In genomic region chr2:97645700-97646629, GRCh38 we compare ENCODE assay signal across 1 cellular context.
TF ChIP-seq lines count a peak whose summit lies in the region.

TSS of gene COX5B (plus strand) at chr2:97646062. CDS start at chr2:97646087, 25 bp downstream.

TF ChIP-seq in HEK293, 187 proteins besides CTCF, POLR2A, EP300 and RAD21 (continued from another document):
- no peak for TF ChIP-seq OVOL3 (tag by site-specific recombination; IDR thresholded peaks at IDR 0.05)
- TF ChIP-seq ZNF768 (tag by site-specific recombination; IDR thresholded peaks at IDR 0.05): no peak
- TF ChIP-seq KLF9 (tag by site-specific recombination; IDR thresholded peaks at IDR 0.05; ENCODE audit: low read depth): peak; percentile 76
- peak; percentile 94 for TF ChIP-seq SP2 (tag by site-specific recombination; IDR thresholded peaks at IDR 0.05)
- no peak for TF ChIP-seq ZNF148 (tag by site-specific recombination; IDR thresholded peaks at IDR 0.05; ENCODE audit: borderline replicate concordance)
- 0 out of 2 replicates have a peak, but pooled peaks have one; percentile 26 for TF ChIP-seq ZNF76 (tag by site-specific recombination; IDR thresholded peaks at IDR 0.05; ENCODE audit: borderline replicate concordance, low read depth)
- no peak for TF ChIP-seq ZNF747 (tag by site-specific recombination; IDR thresholded peaks at IDR 0.05)
- no peak for TF ChIP-seq ELK4 (IDR thresholded peaks at IDR 0.05; ENCODE audit: borderline replicate concordance, low read depth, low read length)
- no peak for TF ChIP-seq ZBTB21 (tag by site-specific recombination; IDR thresholded peaks at IDR 0.05)
- peak; percentile 72 for TF ChIP-seq PATZ1 (tag by site-specific recombination; IDR thresholded peaks at IDR 0.05)
- no peak for TF ChIP-seq ZNF645 (tag by site-specific recombination; IDR thresholded peaks at IDR 0.05)
- TF ChIP-seq ZNF112 (tag by site-specific recombination; IDR thresholded peaks at IDR 0.05): no peak
- TF ChIP-seq ZNF426 (tag by site-specific recombination; IDR thresholded peaks at IDR 0.05): no peak
- TF ChIP-seq ZNF174 (tag by site-specific recombination; IDR thresholded peaks at IDR 0.05): no peak
- peak; percentile 82 for TF ChIP-seq SP3 (tag by site-specific recombination; IDR thresholded peaks at IDR 0.05)
- peak; percentile 76; the same call in 1 of the 2 replicates for TF ChIP-seq ZFHX2 (tag by site-specific recombination; conservative IDR thresholded peaks at IDR 0.05)
- TF ChIP-seq MYNN (tag by site-specific recombination; IDR thresholded peaks at IDR 0.05; ENCODE audit: borderline replicate concordance): no peak
